In genomic region chr14:66731298-66731697, GRCh38 we compare ENCODE assay signal across 3 cellular contexts.
DNase-seq lines count a peak whose midpoint lies in the region; ATAC-seq and TF ChIP-seq lines count a peak whose summit lies in the region.
"Not testable (repeated sequence)": the region's sequence is repeated elsewhere in the genome, so short reads cannot be mapped to it uniquely, and the experiment has no call there.

No MANE protein-coding gene starts in this region.

- H3K4me1 Mint-ChIP-seq in endothelial cell (ENCODE audit: unreplicated experiment) = not testable (repeated sequence)

- peaks cover 0 to 10% (median under 1%) of the 10 kb centered on the region in 4 donors for H3K4me1 ChIP-seq in liver (ENCODE audit: control insufficient read depth in 4 of 4, insufficient read depth in 4 of 4, low read length in 3 of 4)

- WGBS in liver = 92% methylated on average over 1 of the region's 1 CpG

- H3K36me3 Mint-ChIP-seq in endothelial cell (ENCODE audit: low read depth, unreplicated experiment) = peaks cover 44% of the 10 kb centered on the region

- not testable (repeated sequence) for H3K27ac Mint-ChIP-seq in endothelial cell (ENCODE audit: unreplicated experiment)

- ATAC-seq in left lobe of liver = peak; percentile 58

- H3K27me3 ChIP-seq in liver (ENCODE audit: control insufficient read depth in 4 of 4, insufficient read depth in 4 of 4, low read length in 3 of 4) = not testable (repeated sequence)

- TF ChIP-seq CTCF in endothelial cell (IDR thresholded peaks at IDR 0.05; ENCODE audit: unreplicated experiment); liver (IDR thresholded peaks at IDR 0.05; ENCODE audit: low read depth, low read length, missing input control): not testable (repeated sequence)

- H3K4me3 ChIP-seq in liver (ENCODE audit: low read depth in 1 of 3, low read length in 3 of 3) = not testable (repeated sequence)

- H3K36me3 ChIP-seq in liver (ENCODE audit: control insufficient read depth in 4 of 4, insufficient read depth in 3 of 4, low read depth in 1 of 4, low read length in 3 of 4) = not testable (repeated sequence)

- H3K9ac ChIP-seq in liver (ENCODE audit: low read depth in 1 of 2, low read length in 2 of 2) = not testable (repeated sequence)

- H3K27me3 Mint-ChIP-seq in endothelial cell (ENCODE audit: unreplicated experiment) = not testable (repeated sequence)

- not testable (repeated sequence) for DNase-seq in endothelial cell (ENCODE audit: low spot score); left lobe of liver (ENCODE audit: low spot score)

- not testable (repeated sequence) for H3K27ac ChIP-seq in liver (ENCODE audit: low read depth in 1 of 2, low read length in 2 of 2)

- H3K9me3 ChIP-seq in liver (ENCODE audit: control insufficient read depth in 4 of 4, low read length in 3 of 4) = not testable (repeated sequence)

- H3K4me3 Mint-ChIP-seq in endothelial cell (ENCODE audit: unreplicated experiment) = peak overlapping the region; percentile 79

- TF ChIP-seq RAD21 in liver (IDR thresholded peaks at IDR 0.05) = not testable (repeated sequence)

- peaks cover 30% of the 10 kb centered on the region for H3K9me3 Mint-ChIP-seq in endothelial cell (ENCODE audit: unreplicated experiment)

TF ChIP-seq in liver, 16 proteins besides CTCF, POLR2A, EP300 and RAD21:
- TF ChIP-seq HNF4A (conservative IDR thresholded peaks at IDR 0.05) = peak; percentile 59 to 74
- peak; percentile 33 for TF ChIP-seq SP1 (IDR thresholded peaks at IDR 0.05)
- peak; percentile 42 to 59 for TF ChIP-seq RXRA (IDR thresholded peaks at IDR 0.05)
- peak; percentile 23 for TF ChIP-seq HNF4G (IDR thresholded peaks at IDR 0.05)
TF ChIP-seq in liver: peak in this region for 4; not testable (repeated sequence) for 12.
